In the genomic region with DNA sequence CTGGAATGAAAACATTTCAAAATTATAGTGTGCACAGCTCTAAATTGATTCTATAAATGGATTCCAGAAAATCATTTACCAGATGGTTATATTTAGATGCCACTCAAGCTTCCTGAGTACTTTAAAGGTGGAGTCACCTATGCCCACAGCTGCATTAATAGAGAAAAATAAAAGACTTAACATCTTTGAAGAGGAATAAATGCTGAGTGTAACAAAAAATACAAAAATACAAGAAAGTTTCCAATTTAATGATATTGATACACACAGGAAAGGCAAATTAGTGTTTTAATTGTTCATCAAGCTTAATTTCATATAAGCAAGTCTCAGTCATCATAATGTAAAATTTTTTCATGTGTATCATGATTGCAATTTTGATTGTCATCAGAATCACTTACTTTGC, we compare ENCODE assay signal across 26 cellular contexts.
"Had no signal": no experiment of that assay in that cellular context is flagged by ENCODE, and none has a peak within 500 bp of the region (broad histone marks: within the 10 kb centered on the region; RNA-seq: fewer than 3 reads in every experiment).

No MANE protein-coding gene starts in this region.

- H3K79me2 ChIP-seq: parathyroid adenoma had no signal

- H2AFZ ChIP-seq: neural progenitor cell, parathyroid adenoma had no signal

- H3K4me3 ChIP-seq: neural progenitor cell, ovary, psoas muscle, skin epidermis, smooth muscle cell, spleen, suprapubic skin, testis, tibial artery, transverse colon, upper lobe of right lung, uterus had no signal

- H3K27ac ChIP-seq: neural progenitor cell, ovary, parathyroid adenoma, psoas muscle, skin epidermis, spleen, suprapubic skin, testis, tibial artery, transverse colon, upper lobe of right lung, uterus had no signal

- H3K4me2 ChIP-seq: neural progenitor cell, smooth muscle cell had no signal

- H3K36me3 ChIP-seq: neural progenitor cell, ovary, spleen, suprapubic skin, tibial artery, transverse colon, upper lobe of right lung, uterus had no signal

- H3K27me3 ChIP-seq: neural progenitor cell, ovary, spleen, suprapubic skin, testis, tibial artery, transverse colon, upper lobe of right lung, uterus had no signal

- H3K9ac ChIP-seq: neural progenitor cell, parathyroid adenoma had no signal

- H3K4me1 ChIP-seq: neural progenitor cell, parathyroid adenoma, psoas muscle, spleen, suprapubic skin, testis, tibial artery, transverse colon, upper lobe of right lung, uterus had no signal

- DNase-seq: natural killer cell; occipital lobe; ovary; posterior cingulate gyrus; psoas muscle; right cardiac atrium; spleen; stimulated activated CD4-positive, alpha-beta T cell treated with anti-CD3 and anti-CD28 coated beads, Interleukin-12 subunit alpha, Interleukin-12 subunit beta, amount 100 ng/mL, for 4 hours; stimulated activated CD4-positive, alpha-beta T cell treated with anti-CD3 and anti-CD28 coated beads, Interleukin-1b, Interleukin-23, amount 100 ng/mL, for 48 hours; stimulated activated CD4-positive, alpha-beta T cell treated with anti-CD3 and anti-CD28 coated beads, Interleukin-4, amount 100 ng/mL, for 1 hour; stimulated activated CD4-positive, alpha-beta T cell treated with anti-CD3 and anti-CD28 coated beads, Interleukin-4, amount 100 ng/mL, for 4 hours; stimulated activated CD8-positive, alpha-beta memory T cell treated with anti-CD3 and anti-CD28 coated beads, Interleukin-4, amount 100 ng/mL, for 48 hours; stimulated activated naive CD4-positive, alpha-beta T cell; stimulated activated naive CD8-positive, alpha-beta T cell treated with anti-CD3 and anti-CD28 coated beads, Interleukin-15, amount 100 ng/mL, for 72 hours; stimulated activated naive CD8-positive, alpha-beta T cell treated with anti-CD3 and anti-CD28 coated beads, Interleukin-15, Interleukin-2, amounts not matched to agents 100 U/mL and 50 U/mL, for 24 hours; substantia nigra; testis; tibial artery; transverse colon; upper lobe of right lung; uterus had no signal

- H3K9me3 ChIP-seq: ovary, psoas muscle, spleen, suprapubic skin, testis, tibial artery, transverse colon, upper lobe of right lung, uterus had no signal
